Comparison of ENCODE assay signal across 8 cellular contexts in the genomic region with DNA sequence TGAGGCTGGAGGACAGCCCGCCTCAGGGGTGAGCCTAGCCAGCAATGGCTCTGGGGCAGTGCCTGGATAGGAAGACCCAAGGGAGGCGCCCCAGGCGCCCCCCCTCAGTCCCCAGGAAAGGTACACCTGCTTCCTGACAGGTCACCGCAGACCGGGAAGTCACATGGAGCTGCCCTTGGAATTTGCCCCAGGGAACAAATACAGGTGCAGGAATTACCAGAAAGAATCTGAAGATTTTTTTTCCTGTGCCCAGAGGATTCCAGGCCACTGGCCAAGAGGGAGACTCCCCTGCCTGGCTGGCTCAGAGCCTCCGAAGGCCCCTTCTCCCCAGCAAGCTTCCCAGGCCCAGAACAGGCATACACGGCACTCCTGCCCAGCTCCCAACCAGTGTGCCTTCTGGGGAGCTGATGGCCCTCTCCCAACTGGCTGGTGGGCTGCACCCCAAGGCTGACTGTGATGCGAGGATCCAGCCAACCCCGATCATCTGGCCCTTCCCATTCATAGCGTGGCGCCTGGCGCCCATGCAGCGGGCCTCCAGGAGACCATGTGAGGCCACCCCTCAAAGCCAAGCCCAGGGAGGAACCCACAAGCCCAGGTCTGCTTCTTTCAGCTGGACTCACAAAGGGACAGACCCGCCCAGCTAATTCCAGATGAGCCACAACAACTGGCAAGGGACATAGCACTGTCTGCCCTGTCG.
DNase-seq lines count a peak whose midpoint lies in the region; ATAC-seq and TF ChIP-seq lines count a peak whose summit lies in the region.

No MANE protein-coding gene starts in this region.

- in situ Hi-C loops in HAP-1 (cut with MboI; ENCODE audit: low sequenced_read_pairs), result no loop called here

- H3K4me1 ChIP-seq in HAP-1 (peaks cover 22% of the 10 kb centered on the region), muscle layer of duodenum (ENCODE audit: control insufficient read depth in 1 of 2, insufficient read depth in 2 of 2, low read length in 2 of 2) (peaks cover 0 to 48% of the 10 kb centered on the region in 2 donors)

- no peaks in the 10 kb centered on the region for H3K9me3 ChIP-seq in HAP-1
- H3K9me3 ChIP-seq in muscle layer of duodenum (ENCODE audit: control insufficient read depth in 1 of 2, low read length in 2 of 2), result no peaks in the 10 kb centered on the region

- H3K4me3 ChIP-seq in AG09309 (ENCODE audit: control insufficient read depth, low read depth, low read length) (peak overlapping the region; percentile 42), HAP-1 (peak overlapping the region; percentile 30), muscle layer of duodenum (ENCODE audit: low read depth in 1 of 2, low read length in 2 of 2) (no peak overlapping the region)

- H3K27ac ChIP-seq in muscle layer of duodenum (ENCODE audit: low read length), result peak overlapping the region; percentile 8

- DNase-seq in AG09309 (ENCODE audit: low read depth), result no peak
- no peak for DNase-seq in HAP-1 (ENCODE audit: low spot score in 2 of 2)
- peak; percentile 53 for DNase-seq in cerebellar cortex (ENCODE audit: low spot score)
- DNase-seq in NCI-H2171 treated with DMSO at 0.1 percent for 48 hours (lab: John Stamatoyannopoulos, UW), result no peak
- no peak for DNase-seq in NOMO-1 treated with DMSO at 0.1 percent for 48 hours (lab: John Stamatoyannopoulos, UW; ENCODE audit: unreplicated experiment)
- DNase-seq in NCI-H2107 treated with DMSO at 0.1 percent for 48 hours (lab: John Stamatoyannopoulos, UW; ENCODE audit: unreplicated experiment), result no peak

- ATAC-seq in HG02642 (IDR thresholded peaks at IDR 0.05; ENCODE audit: poor library complexity, unreplicated experiment), result no peak

- TF ChIP-seq CTCF in AG09309 (IDR thresholded peaks at IDR 0.05; ENCODE audit: control insufficient read depth, insufficient read depth, low read depth, low read length, missing control alignments), result no peak

- H3K27me3 ChIP-seq in HAP-1 (ENCODE audit: low read depth) (no peaks in the 10 kb centered on the region), muscle layer of duodenum (ENCODE audit: low read depth, low read length) (no peaks in the 10 kb centered on the region)

- no peaks in the 10 kb centered on the region; the same call in 1 of the 2 replicates for H3K36me3 ChIP-seq in HAP-1 (replicated peaks)
- no peaks in the 10 kb centered on the region for H3K36me3 ChIP-seq in muscle layer of duodenum (ENCODE audit: control insufficient read depth in 1 of 2, insufficient read depth in 2 of 2, low read length in 2 of 2)

Comparison
In these comparisons a context has a peak if more than half of its experiments do, and no peak if none do; other contexts are left out.
1. H3K4me3 ChIP-seq: peak in AG09309 (single experiment) and HAP-1 (single experiment); none in muscle layer of duodenum (0 of 2).